ENCODE assay signal across 24 cellular contexts in the genomic region with DNA sequence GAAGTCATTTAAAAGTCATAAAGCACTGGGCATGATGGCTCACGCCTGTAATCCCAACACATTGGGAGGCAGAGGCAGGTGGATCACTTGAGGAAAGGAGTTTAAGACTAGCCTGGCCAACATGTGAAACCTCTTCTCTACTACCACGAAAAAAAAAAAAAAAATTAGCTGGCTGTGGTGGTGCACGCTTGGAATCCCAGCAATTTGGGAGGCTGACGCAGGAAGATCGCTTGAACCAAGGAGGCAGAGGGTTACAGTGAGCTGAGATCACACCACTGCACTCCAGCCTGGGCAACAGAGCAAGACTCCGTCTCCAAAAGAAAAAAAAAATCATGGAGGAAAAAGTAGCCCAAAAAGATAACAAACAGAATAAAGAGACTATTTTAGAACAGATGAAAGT.
"Had no signal": no experiment of that assay in that cellular context is flagged by ENCODE, and none has a peak within 500 bp of the region (broad histone marks: within the 10 kb centered on the region; RNA-seq: fewer than 3 reads in every experiment).

No MANE protein-coding gene starts in this region.

- H3K9me3 ChIP-seq: colonic mucosa, esophagus squamous epithelium, lower lobe of right lung, psoas muscle, sigmoid colon, testis, tibial nerve, upper lobe of right lung, uterus had no signal

- H3K27ac ChIP-seq: colonic mucosa, esophagus squamous epithelium, lower lobe of right lung, psoas muscle, sigmoid colon, testis, tibial nerve, upper lobe of right lung, uterus had no signal

- H3K4me3 Mint-ChIP-seq: dendritic cell treated with granulocyte-macrophage colony-stimulating factor and Interleukin-4, amounts not matched to agents 40 ng/mL and 50 ng/mL, for 4 days; memory B cell; natural killer cell treated with Interleukin-12 subunit alpha and Interleukin-12 subunit beta and Interleukin-15 and Interleukin-18, amount 100 ng/mL, for 72 hours; stimulated activated effector memory CD8-positive, alpha-beta T cell treated with anti-CD3 and anti-CD28 coated beads, Interleukin-12 subunit alpha, Interleukin-12 subunit beta, amount 100 ng/mL, for 72 hours had no signal

- H3K36me3 ChIP-seq: uterus had no signal

- H3K4me1 ChIP-seq: colonic mucosa, lower lobe of right lung, psoas muscle, sigmoid colon, testis, tibial nerve, upper lobe of right lung, uterus had no signal

- H3K4me1 Mint-ChIP-seq: memory B cell; stimulated activated effector memory CD8-positive, alpha-beta T cell treated with anti-CD3 and anti-CD28 coated beads, Interleukin-12 subunit alpha, Interleukin-12 subunit beta, amount 100 ng/mL, for 72 hours had no signal

- H3K4me3 ChIP-seq: colonic mucosa, esophagus squamous epithelium, lower lobe of right lung, psoas muscle, sigmoid colon, testis, tibial nerve, upper lobe of right lung, uterus had no signal

- H3K27me3 Mint-ChIP-seq: dendritic cell treated with granulocyte-macrophage colony-stimulating factor and Interleukin-4, amounts not matched to agents 40 ng/mL and 50 ng/mL, for 4 days; memory B cell; natural killer cell treated with Interleukin-12 subunit alpha and Interleukin-12 subunit beta and Interleukin-15 and Interleukin-18, amount 100 ng/mL, for 72 hours had no signal

- FAIRE-seq: endothelial cell of umbilical vein, keratinocyte had no signal

- ATAC-seq: left ventricle myocardium superior; lower lobe of right lung; natural killer cell treated with Interleukin-12 subunit alpha and Interleukin-12 subunit beta and Interleukin-15 and Interleukin-18, amount 100 ng/mL, for 72 hours; psoas muscle; right cardiac atrium; stimulated activated effector memory CD8-positive, alpha-beta T cell treated with anti-CD3 and anti-CD28 coated beads, Interleukin-12 subunit alpha, Interleukin-12 subunit beta, amount 100 ng/mL, for 72 hours; stimulated activated naive CD8-positive, alpha-beta T cell treated with anti-CD3 and anti-CD28 coated beads, Interleukin-15, Interleukin-2, amounts not matched to agents 100 U/mL and 50 U/mL, for 24 hours; upper lobe of right lung had no signal

- H3K27ac Mint-ChIP-seq: dendritic cell treated with granulocyte-macrophage colony-stimulating factor and Interleukin-4, amounts not matched to agents 40 ng/mL and 50 ng/mL, for 4 days; memory B cell; natural killer cell treated with Interleukin-12 subunit alpha and Interleukin-12 subunit beta and Interleukin-15 and Interleukin-18, amount 100 ng/mL, for 72 hours; stimulated activated effector memory CD8-positive, alpha-beta T cell treated with anti-CD3 and anti-CD28 coated beads, Interleukin-12 subunit alpha, Interleukin-12 subunit beta, amount 100 ng/mL, for 72 hours had no signal

- H3K27me3 ChIP-seq: colonic mucosa, esophagus squamous epithelium, sigmoid colon, testis, tibial nerve, upper lobe of right lung, uterus had no signal

- H3K9me3 Mint-ChIP-seq: dendritic cell treated with granulocyte-macrophage colony-stimulating factor and Interleukin-4, amounts not matched to agents 40 ng/mL and 50 ng/mL, for 4 days; memory B cell; natural killer cell treated with Interleukin-12 subunit alpha and Interleukin-12 subunit beta and Interleukin-15 and Interleukin-18, amount 100 ng/mL, for 72 hours; stimulated activated effector memory CD8-positive, alpha-beta T cell treated with anti-CD3 and anti-CD28 coated beads, Interleukin-12 subunit alpha, Interleukin-12 subunit beta, amount 100 ng/mL, for 72 hours had no signal

- DNase-seq: colonic mucosa; effector CD8-positive, alpha-beta T cell; esophagus squamous epithelium; foreskin melanocyte; left ventricle myocardium superior; lower lobe of right lung; nucleus accumbens; psoas muscle; right cardiac atrium; sigmoid colon; stimulated activated CD4-positive, alpha-beta T cell treated with anti-CD3 and anti-CD28 coated beads, Interleukin-2, amount 100 ng/mL, for 24 hours; stimulated activated CD4-positive, alpha-beta T cell treated with anti-CD3 and anti-CD28 coated beads, Interleukin-4, amount 100 ng/mL, for 24 hours; stimulated activated naive CD8-positive, alpha-beta T cell treated with anti-CD3 and anti-CD28 coated beads, Interleukin-15, Interleukin-2, amounts not matched to agents 100 U/mL and 50 U/mL, for 24 hours; substantia nigra; testis; upper lobe of right lung; uterus had no signal
